In the genomic region with DNA sequence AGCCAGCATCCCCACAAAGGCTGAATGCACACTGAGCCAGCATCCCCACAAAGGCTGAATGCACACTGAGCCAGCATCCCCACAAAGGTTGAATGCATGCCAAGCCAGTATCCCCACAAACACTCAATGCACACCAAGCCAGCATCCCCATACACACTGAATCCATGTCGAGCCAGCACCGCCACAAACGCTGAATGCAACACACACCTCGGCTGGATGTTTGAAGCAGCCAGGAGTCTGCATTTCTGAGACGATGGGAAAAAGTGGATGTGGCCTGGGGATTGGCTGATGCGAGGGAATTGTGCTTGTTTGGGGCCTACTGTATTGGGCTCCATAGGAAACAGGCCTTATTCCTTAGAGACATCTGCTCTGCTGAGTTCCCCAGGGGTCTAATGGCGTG, we compare ENCODE assay signal across 16 cellular contexts. TPM values are rescaled to one million over a fixed set of nuclear protein-coding genes. Genes with fewer than 3 reads are reported as not detected.
DNase-seq lines count a peak whose midpoint lies in the region; ATAC-seq and TF ChIP-seq lines count a peak whose summit lies in the region.
"Had no signal": no experiment of that assay in that cellular context is flagged by ENCODE, and none has a peak within 500 bp of the region (broad histone marks: within the 10 kb centered on the region; RNA-seq: fewer than 3 reads in every experiment).

No MANE protein-coding gene starts in this region.

- no peak for TF ChIP-seq EP300 in sigmoid colon (IDR thresholded peaks at IDR 0.05)

- CTCF ChIA-PET in activated CD8-positive, alpha-beta memory T cell treated with anti-CD3 and anti-CD28 coated beads, Interleukin-2, amount 10 ng/mL, durations not matched to agents 7 days and 5 days (lab: Charles Lee) = no interaction called here

- H3K4me1 Mint-ChIP-seq in activated CD8-positive, alpha-beta memory T cell treated with anti-CD3 and anti-CD28 coated beads, Interleukin-2, amount 10 ng/mL, durations not matched to agents 7 days and 5 days = no peaks in the 10 kb centered on the region

- no peak overlapping the region for H3K4me3 Mint-ChIP-seq in activated CD8-positive, alpha-beta memory T cell treated with anti-CD3 and anti-CD28 coated beads, Interleukin-2, amount 10 ng/mL, durations not matched to agents 7 days and 5 days
- H3K4me3 Mint-ChIP-seq: CD8-positive, alpha-beta T cell; H9 had no signal

- H3K36me3 Mint-ChIP-seq in activated CD8-positive, alpha-beta memory T cell treated with anti-CD3 and anti-CD28 coated beads, Interleukin-2, amount 10 ng/mL, durations not matched to agents 7 days and 5 days = no peaks in the 10 kb centered on the region
- H3K36me3 Mint-ChIP-seq: CD8-positive, alpha-beta T cell had no signal

- no peaks in the 10 kb centered on the region for H3K4me1 ChIP-seq in sigmoid colon
- H3K4me1 ChIP-seq: BE2C had no signal

- H3K9me3 Mint-ChIP-seq in activated CD8-positive, alpha-beta memory T cell treated with anti-CD3 and anti-CD28 coated beads, Interleukin-2, amount 10 ng/mL, durations not matched to agents 7 days and 5 days (ENCODE audit: low read depth) = peaks cover 4% of the 10 kb centered on the region

- peak; percentile 30 for DNase-seq in activated CD8-positive, alpha-beta memory T cell treated with anti-CD3 and anti-CD28 coated beads, Interleukin-2, amount 50 U/mL, for 48 hours
- no peak for DNase-seq in activated CD8-positive, alpha-beta memory T cell treated with anti-CD3 and anti-CD28 coated beads, Interleukin-2, amount 10 ng/mL, durations not matched to agents 7 days and 5 days
- DNase-seq in coronary artery (ENCODE audit: low spot score) (peak; percentile 33), sigmoid colon (peak; percentile 33), SKM-1 treated with dmso at 0.1 percent for 144 hours (lab: John Stamatoyannopoulos, UW; ENCODE audit: unreplicated experiment) (no peak), CD1c-positive myeloid dendritic cell (ENCODE audit: extremely low spot score) (no peak)
- no peak for DNase-seq in central memory CD4-positive, alpha-beta T cell
- DNase-seq: BE2C; CD8-positive, alpha-beta T cell; COR-L47; DMS153; DMS79 treated with DMSO at 0.1 percent for 48 hours; EL; GOT3; H9 had no signal

- 88 to 89% methylated on average over 7 of the region's 7 CpGs for WGBS in sigmoid colon, 2 donors

- TF ChIP-seq POLR2A in sigmoid colon (IDR thresholded peaks at IDR 0.05) = no peak

- H3K27ac ChIP-seq in coronary artery = no peak overlapping the region
- no peak overlapping the region for H3K27ac ChIP-seq in sigmoid colon
- H3K27ac ChIP-seq: C4-2B had no signal

- peaks cover 4 to 58% (median 8%) of the 10 kb centered on the region in 3 donors for H3K27me3 ChIP-seq in sigmoid colon
- H3K27me3 ChIP-seq: BE2C had no signal

- no peak for ATAC-seq in activated CD8-positive, alpha-beta memory T cell treated with anti-CD3 and anti-CD28 coated beads, Interleukin-2, amount 10 ng/mL, durations not matched to agents 7 days and 5 days
- ATAC-seq: CD8-positive, alpha-beta T cell had no signal

- peaks cover 29% of the 10 kb centered on the region for H3K27me3 Mint-ChIP-seq in activated CD8-positive, alpha-beta memory T cell treated with anti-CD3 and anti-CD28 coated beads, Interleukin-2, amount 10 ng/mL, durations not matched to agents 7 days and 5 days

- no peak overlapping the region for H3K27ac Mint-ChIP-seq in activated CD8-positive, alpha-beta memory T cell treated with anti-CD3 and anti-CD28 coated beads, Interleukin-2, amount 10 ng/mL, durations not matched to agents 7 days and 5 days
- H3K27ac Mint-ChIP-seq: CD8-positive, alpha-beta T cell; H9 had no signal

- peaks cover 3 to 11% (median 6%) of the 10 kb centered on the region in 4 donors for H3K9me3 ChIP-seq in sigmoid colon
- H3K9me3 ChIP-seq: BE2C had no signal

- TF ChIP-seq CTCF in coronary artery (IDR thresholded peaks at IDR 0.05) (no peak), sigmoid colon (IDR thresholded peaks at IDR 0.05) (no peak)

- intact Hi-C loops in sigmoid colon (cut with DNase I) = no loop called here

- H3K4me3 ChIP-seq in coronary artery (no peak overlapping the region), sigmoid colon (no peak overlapping the region)

- H3K36me3 ChIP-seq in sigmoid colon = no peaks in the 10 kb centered on the region
- H3K36me3 ChIP-seq: BE2C had no signal

RNA-seq across cellular contexts. Expression of a gene that starts 30.9 kb away (rescaled TPM):
- 10 to 100 TPM; 32.2 to 40.5 TPM for total RNA-seq in activated CD8-positive, alpha-beta memory T cell treated with anti-CD3 and anti-CD28 coated beads, Interleukin-2, amount 10 ng/mL, durations not matched to agents 7 days and 5 days
- 1 to 10 TPM in 2 of 4 donors, under 1 TPM in 2; 0.36 to 5.0 (median 1.4) TPM for total RNA-seq in sigmoid colon
- polyA plus RNA-seq in sigmoid colon = 1 to 10 TPM in 2 of 3 donors, under 1 TPM in 1; 0.60 to 7.1 (median 1.6) TPM

RNA-seq across cellular contexts. Expression of a gene that starts 57.0 kb away (rescaled TPM):
- 1 to 10 TPM; 1.3 to 1.7 TPM for total RNA-seq in activated CD8-positive, alpha-beta memory T cell treated with anti-CD3 and anti-CD28 coated beads, Interleukin-2, amount 10 ng/mL, durations not matched to agents 7 days and 5 days
- 1 to 10 TPM in 3 of 4 donors, under 1 TPM in 1; 0.83 to 2.5 (median 2.4) TPM for total RNA-seq in sigmoid colon
- 10 to 100 TPM; 12.0 to 51.3 (median 19.9) TPM for polyA plus RNA-seq in sigmoid colon

Comparison
In these comparisons a context has a peak if more than half of its experiments do, and no peak if none do; other contexts are left out.
1. DNase-seq: peak in activated CD8-positive, alpha-beta memory T cell treated with anti-CD3 and anti-CD28 coated beads, Interleukin-2, amount 50 U/mL, for 48 hours (single experiment), coronary artery (single experiment) and sigmoid colon (single experiment); none in activated CD8-positive, alpha-beta memory T cell treated with anti-CD3 and anti-CD28 coated beads, Interleukin-2, amount 10 ng/mL, durations not matched to agents 7 days and 5 days (single experiment), central memory CD4-positive, alpha-beta T cell (single experiment), SKM-1 treated with dmso at 0.1 percent for 144 hours (single experiment) and CD1c-positive myeloid dendritic cell (single experiment).
2. RNA of a gene that starts 30.9 kb away (total RNA-seq): 32.2 to 40.5 TPM in activated CD8-positive, alpha-beta memory T cell treated with anti-CD3 and anti-CD28 coated beads, Interleukin-2, amount 10 ng/mL, durations not matched to agents 7 days and 5 days; 0.36 to 5.0 TPM in sigmoid colon; every median in the first group is over 4 times any median in the second.